In the genomic region with DNA sequence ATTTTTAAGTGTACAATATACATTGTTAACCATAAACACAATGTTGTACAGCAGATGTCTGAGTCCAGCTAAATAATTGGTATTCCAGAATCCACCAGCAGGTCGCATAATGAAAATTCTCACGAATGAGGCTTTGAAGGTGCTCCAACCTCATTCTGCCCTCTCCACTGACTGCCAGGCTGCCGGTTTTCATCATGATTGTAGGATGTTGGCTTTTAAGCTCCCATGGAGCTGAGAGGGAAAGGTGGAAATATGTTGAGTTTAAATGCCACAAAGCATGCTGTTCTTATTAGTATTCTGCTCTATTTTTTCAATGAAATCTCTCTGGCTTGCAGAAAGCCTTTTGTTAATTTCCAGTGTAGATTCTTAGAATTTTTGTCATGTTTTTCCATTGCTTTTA, we compare ENCODE assay signal across 17 cellular contexts.
DNase-seq lines count a peak whose midpoint lies in the region; ATAC-seq and TF ChIP-seq lines count a peak whose summit lies in the region.
"Had no signal": no experiment of that assay in that cellular context is flagged by ENCODE, and none has a peak within 500 bp of the region (broad histone marks: within the 10 kb centered on the region; RNA-seq: fewer than 3 reads in every experiment).

No MANE protein-coding gene starts in this region.

- in situ Hi-C loops in GM23248 (cut with MboI), result loop anchor here (10.0 to 25.0 kb wide), 2 partner anchors 446 to 638 kb away; no protein-coding TSS in a partner anchor

- no peak overlapping the region for H3K27ac Mint-ChIP-seq in glutamatergic neuron (ENCODE audit: unreplicated experiment)

- no peaks in the 10 kb centered on the region for H3K9me3 Mint-ChIP-seq in glutamatergic neuron (ENCODE audit: unreplicated experiment)

- no peaks in the 10 kb centered on the region for H3K36me3 Mint-ChIP-seq in glutamatergic neuron (ENCODE audit: unreplicated experiment)

- DNase-seq in AG09309 (ENCODE audit: low read depth) (no peak), GM23248 (peak; percentile 36), astrocyte of the hippocampus (ENCODE audit: low read depth, low spot score) (peak; percentile 71), glutamatergic neuron (no peak), amygdala (lab: John Stamatoyannopoulos, UW) (no peak), right cardiac atrium (no peak), NOMO-1 treated with DMSO at 0.1 percent for 48 hours (lab: John Stamatoyannopoulos, UW; ENCODE audit: unreplicated experiment) (no peak), activated T-cell treated with anti-CD3 and anti-CD28 coated beads for 4 hours (no peak)
- DNase-seq: activated naive CD4-positive, alpha-beta T cell; anterior cingulate cortex; Calu3; dermis blood vessel endothelial cell; left ventricle myocardium superior; NCI-H146; ovary; stomach had no signal

- intact Hi-C loops in right cardiac atrium (cut with DNase I), result no loop called here

- H3K4me1 Mint-ChIP-seq in glutamatergic neuron (ENCODE audit: low read depth, unreplicated experiment), result no peaks in the 10 kb centered on the region

- no peaks in the 10 kb centered on the region for H3K36me3 ChIP-seq in GM23248 (ENCODE audit: low read depth)
- H3K36me3 ChIP-seq: ovary, stomach had no signal

- H3K4me1 ChIP-seq in GM23248 (ENCODE audit: insufficient read depth), result peaks cover 41% of the 10 kb centered on the region
- no peaks in the 10 kb centered on the region for H3K4me1 ChIP-seq in right cardiac atrium (ENCODE audit: control insufficient read depth, insufficient read depth, low read length)

- no peaks in the 10 kb centered on the region for H3K79me2 ChIP-seq in GM23248 (ENCODE audit: insufficient read depth)

- TF ChIP-seq CTCF in AG09309 (IDR thresholded peaks at IDR 0.05; ENCODE audit: control insufficient read depth, insufficient read depth, low read depth, low read length, missing control alignments) (peak; percentile 15), glutamatergic neuron (IDR thresholded peaks at IDR 0.05; ENCODE audit: partially characterized antibody, unreplicated experiment) (peak; percentile 13)

- H3K4me2 ChIP-seq in GM23248 (ENCODE audit: unreplicated experiment), result no peak overlapping the region

- 49 to 53% methylated on average over 3 of the region's 3 CpGs for WGBS in GM23248 (ENCODE audit: low coverage in 1 of 2, low lambda C conversion rate in 2 of 2, missing lambda C conversion rate in 2 of 2), 2 experiments
- WGBS in right cardiac atrium, result 82% methylated on average over 3 of the region's 3 CpGs

- H3K4me3 Mint-ChIP-seq in glutamatergic neuron (ENCODE audit: unreplicated experiment), result no peak overlapping the region

- H3K9ac ChIP-seq in GM23248, result no peak overlapping the region

- H3K27me3 Mint-ChIP-seq in glutamatergic neuron (ENCODE audit: unreplicated experiment), result no peaks in the 10 kb centered on the region

- H4K20me1 ChIP-seq in GM23248 (ENCODE audit: insufficient read depth), result no peaks in the 10 kb centered on the region

- H3K27me3 ChIP-seq in GM23248 (replicated peaks; ENCODE audit: insufficient read depth), result no peaks in the 10 kb centered on the region
- H3K27me3 ChIP-seq in right cardiac atrium (ENCODE audit: control insufficient read depth, insufficient read depth), result no peaks in the 10 kb centered on the region
- H3K27me3 ChIP-seq: ovary, stomach had no signal

- H3K4me3 ChIP-seq in AG09309 (ENCODE audit: control insufficient read depth, low read depth, low read length) (no peak overlapping the region), GM23248 (no peak overlapping the region), right cardiac atrium (ENCODE audit: low read length) (no peak overlapping the region)
- H3K4me3 ChIP-seq: ovary, stomach had no signal

- H3K9me3 ChIP-seq in GM23248 (ENCODE audit: low read depth) (no peaks in the 10 kb centered on the region), right cardiac atrium (ENCODE audit: control insufficient read depth, low read length) (no peaks in the 10 kb centered on the region)
- H3K9me3 ChIP-seq: ovary, stomach had no signal

- no peak for ATAC-seq in right cardiac atrium
- ATAC-seq: left ventricle myocardium superior had no signal

- peak overlapping the region; percentile 34 for H2AFZ ChIP-seq in GM23248

- no peaks in the 10 kb centered on the region; the same call in 1 of the 2 replicates for H3K9me2 ChIP-seq in GM23248 (ENCODE audit: insufficient read depth)

- H3F3A ChIP-seq in GM23248 (ENCODE audit: insufficient read depth), result peaks cover 33% of the 10 kb centered on the region

- 0 out of 2 replicates have a peak overlapping the region, but pooled peaks have one; percentile 0 for H3K27ac ChIP-seq in GM23248
- H3K27ac ChIP-seq in right cardiac atrium (ENCODE audit: low read length), result no peak overlapping the region
- H3K27ac ChIP-seq: epithelial cell of prostate, ovary, stomach had no signal

Comparison
In these comparisons a context has a peak if more than half of its experiments do, and no peak if none do; other contexts are left out.
1. DNase-seq: peak in GM23248 (single experiment) and astrocyte of the hippocampus (single experiment); none in AG09309 (single experiment), glutamatergic neuron (single experiment), amygdala (0 of 56), right cardiac atrium (0 of 3), NOMO-1 treated with DMSO at 0.1 percent for 48 hours (single experiment) and activated T-cell treated with anti-CD3 and anti-CD28 coated beads for 4 hours (single experiment).